Comparison of ENCODE assay signal across 21 cellular contexts in genomic region chr1:179879797-179880196, GRCh38. TPM values are rescaled to one million over a fixed set of nuclear protein-coding genes. Genes with fewer than 3 reads are reported as not detected.
DNase-seq lines count a peak whose midpoint lies in the region; ATAC-seq and TF ChIP-seq lines count a peak whose summit lies in the region.
"Had no signal": no experiment of that assay in that cellular context is flagged by ENCODE, and none has a peak within 500 bp of the region (broad histone marks: within the 10 kb centered on the region; RNA-seq: fewer than 3 reads in every experiment).

No MANE protein-coding gene starts in this region.

- 94% methylated on average over 2 of the region's 2 CpGs for WGBS in suprapubic skin

- H3K4me3 Mint-ChIP-seq in activated naive CD8-positive, alpha-beta T cell, result peak overlapping the region; percentile 17
- no peak overlapping the region for H3K4me3 Mint-ChIP-seq in activated naive CD8-positive, alpha-beta T cell treated with anti-CD3 and anti-CD28 coated beads for 36 hours
- H3K4me3 Mint-ChIP-seq in brain, result peak overlapping the region in 4 of 5 experiments; percentile 16 to 88 (median 47)

- H3K4me3 ChIP-seq in suprapubic skin, result no peak overlapping the region
- H3K4me3 ChIP-seq: coronary artery, hepatocyte, smooth muscle cell, vagina had no signal

- peaks cover 2% of the 10 kb centered on the region for H3K36me3 ChIP-seq in suprapubic skin

- ATAC-seq in GM21390 (IDR thresholded peaks at IDR 0.05; ENCODE audit: unreplicated experiment), result no peak
- ATAC-seq: effector memory CD8-positive, alpha-beta T cell; foreskin keratinocyte; left colon had no signal

- H3K27ac Mint-ChIP-seq in activated naive CD8-positive, alpha-beta T cell, result no peak overlapping the region
- no peak overlapping the region for H3K27ac Mint-ChIP-seq in activated naive CD8-positive, alpha-beta T cell treated with anti-CD3 and anti-CD28 coated beads for 36 hours
- peak overlapping the region in 2 of 5 experiments; percentile 88 to 93 for H3K27ac Mint-ChIP-seq in brain

- no peak overlapping the region for H3K27ac ChIP-seq in suprapubic skin
- H3K27ac ChIP-seq: foreskin keratinocyte had no signal

- no peaks in the 10 kb centered on the region for H3K9me3 ChIP-seq in suprapubic skin
- H3K9me3 ChIP-seq: vagina had no signal

- no peak for TF ChIP-seq POLR2A in suprapubic skin (IDR thresholded peaks at IDR 0.05)

- no peak for DNase-seq in activated naive CD8-positive, alpha-beta T cell treated with anti-CD3 and anti-CD28 coated beads for 36 hours
- DNase-seq in GM20000 (ENCODE audit: low spot score) (peak; percentile 13), suprapubic skin (ENCODE audit: low spot score in 2 of 2) (no peak), medulla oblongata (ENCODE audit: extremely low spot score) (no peak)
- DNase-seq: activated effector memory CD4-positive, alpha-beta T cell treated with Interleukin-2 at 50 U/mL for 16 hours; amniotic stem cell; DMS153; effector memory CD8-positive, alpha-beta T cell; foreskin keratinocyte; KG1; left colon; mesendoderm; NCI-H526; stimulated activated CD4-positive, alpha-beta T cell treated with anti-CD3 and anti-CD28 coated beads, Interleukin-2, amount 100 ng/mL, for 24 hours had no signal

- H3K36me3 Mint-ChIP-seq in activated naive CD8-positive, alpha-beta T cell, result no peaks in the 10 kb centered on the region
- H3K36me3 Mint-ChIP-seq in activated naive CD8-positive, alpha-beta T cell treated with anti-CD3 and anti-CD28 coated beads for 36 hours, result peaks cover 16% of the 10 kb centered on the region
- H3K36me3 Mint-ChIP-seq in brain, result peaks cover 24% of the 10 kb centered on the region

- no peaks in the 10 kb centered on the region for H3K27me3 ChIP-seq in suprapubic skin
- H3K27me3 ChIP-seq: foreskin keratinocyte, hepatocyte, vagina had no signal

- no peaks in the 10 kb centered on the region for H3K27me3 Mint-ChIP-seq in activated naive CD8-positive, alpha-beta T cell
- H3K27me3 Mint-ChIP-seq in activated naive CD8-positive, alpha-beta T cell treated with anti-CD3 and anti-CD28 coated beads for 36 hours, result no peaks in the 10 kb centered on the region
- peaks cover 23% of the 10 kb centered on the region for H3K27me3 Mint-ChIP-seq in brain
- H3K27me3 Mint-ChIP-seq: effector memory CD8-positive, alpha-beta T cell had no signal

- no peaks in the 10 kb centered on the region for H3K9me3 Mint-ChIP-seq in activated naive CD8-positive, alpha-beta T cell (ENCODE audit: low read depth)
- H3K9me3 Mint-ChIP-seq in activated naive CD8-positive, alpha-beta T cell treated with anti-CD3 and anti-CD28 coated beads for 36 hours, result no peaks in the 10 kb centered on the region
- H3K9me3 Mint-ChIP-seq in brain, result peaks cover 0 to 14% (median 3%) of the 10 kb centered on the region in 5 experiments
- H3K9me3 Mint-ChIP-seq: effector memory CD8-positive, alpha-beta T cell had no signal

- TF ChIP-seq CTCF in GM20000 (IDR thresholded peaks at IDR 0.05; ENCODE audit: extremely low read depth, missing control alignments), result no peak
- TF ChIP-seq CTCF in brain (conservative IDR thresholded peaks at IDR 0.05), result no peak
- TF ChIP-seq CTCF in suprapubic skin (IDR thresholded peaks at IDR 0.05), result no peak

- peaks cover 55% of the 10 kb centered on the region for H3K4me1 ChIP-seq in suprapubic skin

- TF ChIP-seq EP300 in suprapubic skin (IDR thresholded peaks at IDR 0.05), result no peak

- H3K4me1 Mint-ChIP-seq in activated naive CD8-positive, alpha-beta T cell (ENCODE audit: low read depth), result peaks cover 58% of the 10 kb centered on the region
- peaks cover 46% of the 10 kb centered on the region for H3K4me1 Mint-ChIP-seq in activated naive CD8-positive, alpha-beta T cell treated with anti-CD3 and anti-CD28 coated beads for 36 hours
- H3K4me1 Mint-ChIP-seq in brain, result peaks cover 70% of the 10 kb centered on the region

RNA-seq across cellular contexts. Expression of gene TOR1AIP2, which starts 2.2 kb away (rescaled TPM):
- total RNA-seq in activated naive CD8-positive, alpha-beta T cell treated with anti-CD3 and anti-CD28 coated beads for 36 hours, result 10 to 100 TPM; 57.1 to 59.0 TPM
- 6.2 TPM for polyA plus RNA-seq in brain (ENCODE audit: insufficient read depth, low read depth, low replicate concordance)
- 10 to 100 TPM; 68.0 to 91.5 (median 78.3) TPM for total RNA-seq in suprapubic skin

RNA-seq across cellular contexts. Expression of gene TOR1AIP1, which starts 2.3 kb away (rescaled TPM):
- 10 to 100 TPM; 54.6 to 56.5 TPM for total RNA-seq in activated naive CD8-positive, alpha-beta T cell treated with anti-CD3 and anti-CD28 coated beads for 36 hours
- 20.9 TPM for polyA plus RNA-seq in brain (ENCODE audit: insufficient read depth, low read depth, low replicate concordance)
- 10 to 100 TPM; 37.8 to 56.7 (median 47.9) TPM for total RNA-seq in suprapubic skin
